30 cellular contexts compared by ENCODE assay signal in the genomic region with DNA sequence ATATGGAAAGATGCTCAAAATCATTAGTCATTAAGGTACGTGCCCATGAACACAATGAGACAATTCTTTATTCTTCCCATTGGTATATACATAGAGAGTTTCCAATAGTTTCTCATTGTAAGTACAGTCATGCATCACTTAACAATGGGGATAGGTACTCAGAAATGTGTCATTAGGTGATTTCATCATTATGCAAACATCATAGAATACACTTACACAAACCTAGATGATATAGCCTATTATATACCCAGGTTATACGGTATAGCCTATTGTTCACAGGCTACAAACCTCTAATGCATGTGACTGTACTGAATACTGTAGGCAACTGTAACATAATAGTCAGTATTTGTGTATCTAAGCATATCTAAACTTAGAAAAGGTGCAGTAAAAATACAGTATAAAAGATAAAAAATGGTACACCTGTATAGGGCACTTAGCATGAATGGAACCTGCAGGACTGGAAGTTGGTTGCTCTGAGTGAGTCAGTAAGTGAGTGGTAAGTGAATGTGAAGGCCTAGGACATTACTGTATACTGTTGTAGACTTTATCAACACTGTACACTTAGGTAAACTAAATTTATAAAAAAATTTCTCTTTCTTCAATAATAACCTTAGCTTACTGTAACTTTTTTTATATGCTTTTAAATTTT. TPM values are rescaled to one million over a fixed set of nuclear protein-coding genes. Genes with fewer than 3 reads are reported as not detected.
A peak's percentile ranks its signal among the peaks of the same experiment; 100 is the strongest.
DNase-seq lines count a peak whose midpoint lies in the region; ATAC-seq, FAIRE-seq and TF ChIP-seq lines count a peak whose summit lies in the region.
"Had no signal": no experiment of that assay in that cellular context is flagged by ENCODE, and none has a peak within 500 bp of the region (broad histone marks: within the 10 kb centered on the region; RNA-seq: fewer than 3 reads in every experiment).

No MANE protein-coding gene starts in this region.

- CTCF ChIA-PET in PC-3 (lab: Charles Lee), result no interaction called here
- CTCF ChIA-PET in CD4-positive, alpha-beta T cell (lab: Charles Lee), result no interaction called here

- peak overlapping the region; percentile 98 for H3K27ac ChIP-seq in PC-3 (ENCODE audit: low read length)
- H3K27ac ChIP-seq in kidney (ENCODE audit: low read depth in 2 of 2, low read length in 2 of 2), result no peak overlapping the region
- H3K27ac ChIP-seq in CD4-positive, alpha-beta T cell (ENCODE audit: low read depth, low read length), result no peak overlapping the region
- H3K27ac ChIP-seq: adrenal gland; BLaER1 treated with 17β-estradiol and CSF1 and Interleukin-3, amounts not matched to agents 10 nM and 100 nM; colonic mucosa; esophagus muscularis mucosa; right lobe of liver; testis; VCaP had no signal

- no peaks in the 10 kb centered on the region for H3K4me1 Mint-ChIP-seq in CD4-positive, alpha-beta T cell (ENCODE audit: low read depth)
- H3K4me1 Mint-ChIP-seq: immature natural killer cell, nephron progenitor cell, T-helper 17 cell had no signal

- H3K4me3 ChIP-seq in PC-3 (ENCODE audit: low read length) (no peak overlapping the region; the same call in 1 of the 2 replicates), kidney (ENCODE audit: low read length in 2 of 2) (no peak overlapping the region)
- H3K4me3 ChIP-seq: adrenal gland; BLaER1 treated with 17β-estradiol and CSF1 and Interleukin-3, amounts not matched to agents 10 nM and 100 nM; colonic mucosa; esophagus muscularis mucosa; GM23338; right lobe of liver; testis had no signal

- peak overlapping the region; percentile 64; the same call in 1 of the 2 replicates for H3K4me2 ChIP-seq in PC-3 (ENCODE audit: low read length)
- H3K4me2 ChIP-seq: BLaER1 treated with 17β-estradiol and CSF1 and Interleukin-3, amounts not matched to agents 10 nM and 100 nM; GM23338 had no signal

- H3K27ac Mint-ChIP-seq in CD4-positive, alpha-beta T cell, result no peak overlapping the region
- H3K27ac Mint-ChIP-seq: GM23338, immature natural killer cell, nephron progenitor cell, T-helper 17 cell had no signal

- intact Hi-C loops in PC-3 (cut with micrococcal nuclease), result loop anchor here (1.0 to 5.0 kb wide), 5 partner anchors 40 to 158 kb away; a partner anchor contains a TSS
- intact Hi-C loops in kidney (cut with DNase I), result no loop called here
- intact Hi-C loops in CD4-positive, alpha-beta T cell (cut with DNase I, micrococcal nuclease), result no loop called here

- no peaks in the 10 kb centered on the region for H3K27me3 Mint-ChIP-seq in CD4-positive, alpha-beta T cell
- H3K27me3 Mint-ChIP-seq: T-helper 17 cell had no signal

- H4K20me1 ChIP-seq in PC-3 (ENCODE audit: low read length), result no peaks in the 10 kb centered on the region
- H4K20me1 ChIP-seq: BLaER1 treated with 17β-estradiol and CSF1 and Interleukin-3, amounts not matched to agents 10 nM and 100 nM had no signal

- H2AFZ ChIP-seq in PC-3 (ENCODE audit: low read length), result no peak overlapping the region
- H2AFZ ChIP-seq: GM23338 had no signal

- FAIRE-seq in kidney (lab: Jason Lieb, UNC), result peak; percentile 90
- FAIRE-seq: frontal cortex, urothelium cell line had no signal

- no peaks in the 10 kb centered on the region for H3K9me3 ChIP-seq in PC-3 (ENCODE audit: low read length)
- H3K9me3 ChIP-seq in kidney (ENCODE audit: control insufficient read depth in 1 of 2, low read length in 2 of 2), result no peaks in the 10 kb centered on the region
- H3K9me3 ChIP-seq in CD4-positive, alpha-beta T cell (ENCODE audit: control insufficient read depth, low read length), result no peaks in the 10 kb centered on the region
- H3K9me3 ChIP-seq: adrenal gland; BLaER1 treated with 17β-estradiol and CSF1 and Interleukin-3, amounts not matched to agents 10 nM and 100 nM; colonic mucosa; esophagus muscularis mucosa; right lobe of liver; testis had no signal

- H3K4me3 Mint-ChIP-seq in CD4-positive, alpha-beta T cell, result no peak overlapping the region
- H3K4me3 Mint-ChIP-seq: activated T-cell treated with anti-CD3 and anti-CD28 coated beads, Interleukin-2, amount 50 U/mL, for 4 hours; GM23338; immature natural killer cell; nephron progenitor cell; T-helper 17 cell had no signal

- TF ChIP-seq CTCF in PC-3 (conservative IDR thresholded peaks at IDR 0.05; ENCODE audit: low read depth, low read length) (no peak), kidney (IDR thresholded peaks at IDR 0.05; ENCODE audit: borderline replicate concordance, extremely low read depth, insufficient read depth) (no peak)
- TF ChIP-seq CTCF in CD4-positive, alpha-beta T cell (IDR thresholded peaks at IDR 0.05), result no peak

- peaks cover 5% of the 10 kb centered on the region for H3F3A ChIP-seq in PC-3 (ENCODE audit: low read length, unreplicated experiment)

- H3K9ac ChIP-seq in PC-3 (ENCODE audit: low read length) (peak overlapping the region; percentile 70), kidney (ENCODE audit: low read length in 2 of 2) (no peak overlapping the region)
- H3K9ac ChIP-seq: BLaER1 treated with 17β-estradiol and CSF1 and Interleukin-3, amounts not matched to agents 10 nM and 100 nM had no signal

- BruUV-seq in PC-3 (replicated peaks; lab: Mats Ljungman, UMichigan), result no TSS peak

- H3K79me2 ChIP-seq in PC-3 (ENCODE audit: low read length), result no peaks in the 10 kb centered on the region

- no peaks in the 10 kb centered on the region for H3K36me3 ChIP-seq in PC-3 (ENCODE audit: low read depth, low read length)
- no peaks in the 10 kb centered on the region for H3K36me3 ChIP-seq in kidney (ENCODE audit: control insufficient read depth in 1 of 2, insufficient read depth in 2 of 2, low read length in 2 of 2)
- H3K36me3 ChIP-seq: adrenal gland; BLaER1 treated with 17β-estradiol and CSF1 and Interleukin-3, amounts not matched to agents 10 nM and 100 nM; colonic mucosa; esophagus muscularis mucosa; right lobe of liver had no signal

- DNase-seq in DMS153 treated with DMSO at 0.1 percent for 48 hours (lab: John Stamatoyannopoulos, UW; ENCODE audit: unreplicated experiment) (peak; percentile 50), NCI-H146 treated with DMSO at 0.1 percent for 48 hours (lab: John Stamatoyannopoulos, UW; ENCODE audit: unreplicated experiment) (peak; percentile 68), PC-3 (peak; percentile 79), kidney (no peak), T-helper 2 cell (no peak)
- no peak for DNase-seq in CD4-positive, alpha-beta T cell
- DNase-seq: activated CD4-positive, alpha-beta T cell treated with anti-CD3 and anti-CD28 coated beads for 48 hours; activated naive CD4-positive, alpha-beta T cell treated with Interleukin-2 at 50 U/mL for 16 hours; activated T-cell treated with anti-CD3 and anti-CD28 coated beads, Interleukin-2, amount 50 U/mL, for 4 hours; adrenal gland; Calu3; colonic mucosa; effector memory CD4-positive, alpha-beta T cell; immature natural killer cell; MM.1S; NCI-H187; NCI-H524; nephron progenitor cell; right lobe of liver; stimulated activated CD4-positive, alpha-beta T cell treated with anti-CD3 and anti-CD28 coated beads, Interleukin-4, amount 100 ng/mL, for 4 hours; stimulated activated naive CD4-positive, alpha-beta T cell; T-helper 17 cell; testis had no signal

- H3K9me2 ChIP-seq in PC-3 (replicated peaks; ENCODE audit: low read length), result no peaks in the 10 kb centered on the region

- no peaks in the 10 kb centered on the region for H3K36me3 Mint-ChIP-seq in CD4-positive, alpha-beta T cell (ENCODE audit: low read depth)
- H3K36me3 Mint-ChIP-seq: immature natural killer cell had no signal

- peak; percentile 95 for ATAC-seq in PC-3
- ATAC-seq in CD4-positive, alpha-beta T cell (ENCODE audit: poor library complexity), result no peak
- no peak for ATAC-seq in GM18870 (IDR thresholded peaks at IDR 0.05; ENCODE audit: unreplicated experiment)
- ATAC-seq: activated T-cell treated with anti-CD3 and anti-CD28 coated beads, Interleukin-2, amount 50 U/mL, for 4 hours; GM23338; right lobe of liver; T-helper 17 cell had no signal

- H3K27me3 ChIP-seq in PC-3 (ENCODE audit: low read length), result no peaks in the 10 kb centered on the region
- H3K27me3 ChIP-seq in CD4-positive, alpha-beta T cell (ENCODE audit: control insufficient read depth, insufficient read depth, low read length), result no peaks in the 10 kb centered on the region
- H3K27me3 ChIP-seq: adrenal gland; BLaER1 treated with 17β-estradiol and CSF1 and Interleukin-3, amounts not matched to agents 10 nM and 100 nM; colonic mucosa; esophagus muscularis mucosa; right lobe of liver; testis had no signal

- H3K4me1 ChIP-seq in PC-3 (ENCODE audit: insufficient read depth, low read length) (peaks cover 18% of the 10 kb centered on the region), kidney (ENCODE audit: control insufficient read depth in 1 of 2, insufficient read depth in 1 of 2, low read depth in 1 of 2, low read length in 2 of 2) (no peaks in the 10 kb centered on the region)
- H3K4me1 ChIP-seq: colonic mucosa, esophagus muscularis mucosa, right lobe of liver, testis had no signal

- POLR2A ChIA-PET in PC-3 (lab: Charles Lee; ENCODE audit: unreplicated experiment), result no interaction called here
- POLR2A ChIA-PET in CD4-positive, alpha-beta T cell (lab: Charles Lee), result no interaction called here

- no peaks in the 10 kb centered on the region for H3K9me3 Mint-ChIP-seq in CD4-positive, alpha-beta T cell
- H3K9me3 Mint-ChIP-seq: activated T-cell treated with anti-CD3 and anti-CD28 coated beads, Interleukin-2, amount 50 U/mL, for 4 hours; GM23338; immature natural killer cell had no signal

RNA-seq across cellular contexts. Expression of a gene that starts 49.6 kb away (rescaled TPM):
- total RNA-seq in PC-3 (2014; rRNA removed) (3.5 and 4.0 TPM in 2 replicates), kidney (55.4 TPM)
- polyA plus RNA-seq in kidney (ENCODE audit: insufficient read depth, low read depth, low replicate concordance), result 13.8 TPM
- under 1 TPM; 0.19 to 0.36 TPM for total RNA-seq in CD4-positive, alpha-beta T cell

Comparison
In these comparisons a context has a peak if more than half of its experiments do, and no peak if none do; other contexts are left out.
1. DNase-seq: peak in DMS153 treated with DMSO at 0.1 percent for 48 hours (single experiment), NCI-H146 treated with DMSO at 0.1 percent for 48 hours (single experiment) and PC-3 (single experiment); none in kidney (single experiment), CD4-positive, alpha-beta T cell (0 of 10) and T-helper 2 cell (0 of 5).
2. RNA of a gene that starts 49.6 kb away (total RNA-seq): 55.4 TPM in kidney (single experiment); 3.5 to 4.0 TPM in PC-3 and 0.19 to 0.36 TPM in CD4-positive, alpha-beta T cell; every median in the first group is over 10 times any median in the second.